In genomic region chr18:58863539-58864145, GRCh38 we compare ENCODE assay signal across 8 cellular contexts. TPM values are rescaled to one million over a fixed set of nuclear protein-coding genes. Genes with fewer than 3 reads are reported as not detected.
DNase-seq lines count a peak whose midpoint lies in the region; ATAC-seq and TF ChIP-seq lines count a peak whose summit lies in the region.

No MANE protein-coding gene starts in this region.

- intact Hi-C loops in adrenal gland (cut with DNase I) = no loop called here

- H3K4me3 ChIP-seq in AG09309 (ENCODE audit: control insufficient read depth, low read depth, low read length) (peak overlapping the region; percentile 43), adrenal gland (peak overlapping the region in 1 of 4 donors; percentile 61), right atrium auricular region (peak overlapping the region; percentile 45 to 58), rectal smooth muscle tissue (ENCODE audit: low read length) (peak overlapping the region; percentile 30)

- no peak overlapping the region for H3K9ac ChIP-seq in rectal smooth muscle tissue (ENCODE audit: low read length)

- ATAC-seq in GM19023 (IDR thresholded peaks at IDR 0.05; ENCODE audit: unreplicated experiment) (peak; percentile 47), GM19452 (IDR thresholded peaks at IDR 0.05; ENCODE audit: unreplicated experiment) (no peak)

- H3K36me3 ChIP-seq in adrenal gland (replicated peaks in 1 of 2) (peaks cover 0 to 16% of the 10 kb centered on the region in 2 donors), right atrium auricular region (peaks cover 11% of the 10 kb centered on the region), rectal smooth muscle tissue (ENCODE audit: control insufficient read depth, insufficient read depth, low read length) (no peaks in the 10 kb centered on the region)

- no peaks in the 10 kb centered on the region for H3K27me3 ChIP-seq in adrenal gland
- H3K27me3 ChIP-seq in right atrium auricular region = no peaks in the 10 kb centered on the region
- H3K27me3 ChIP-seq in rectal smooth muscle tissue (ENCODE audit: control insufficient read depth, insufficient read depth, low read length) = no peaks in the 10 kb centered on the region

- H3K9me3 ChIP-seq in adrenal gland (replicated peaks in 1 of 3) (no peaks in the 10 kb centered on the region), right atrium auricular region (no peaks in the 10 kb centered on the region)

- no peak for TF ChIP-seq CTCF in AG09309 (IDR thresholded peaks at IDR 0.05; ENCODE audit: control insufficient read depth, insufficient read depth, low read depth, low read length, missing control alignments)
- no peak for TF ChIP-seq CTCF in adrenal gland (IDR thresholded peaks at IDR 0.05)
- TF ChIP-seq CTCF in right atrium auricular region (IDR thresholded peaks at IDR 0.05) = no peak

- DNase-seq in AG09309 (ENCODE audit: low read depth) = no peak
- DNase-seq in NOMO-1 treated with dmso at 0.1 percent for 144 hours (lab: John Stamatoyannopoulos, UW; ENCODE audit: unreplicated experiment) = peak; percentile 14
- DNase-seq in adrenal gland = peak; percentile 20 to 67 (median 53)
- no peak for DNase-seq in right atrium auricular region (ENCODE audit: low spot score)
- DNase-seq in amniotic stem cell (lab: John Stamatoyannopoulos, UW) = no peak

- H3K4me1 ChIP-seq in adrenal gland (replicated peaks in 1 of 2) (peaks cover 5 to 51% of the 10 kb centered on the region in 2 donors), right atrium auricular region (peaks cover 0 to 84% of the 10 kb centered on the region in 2 donors), rectal smooth muscle tissue (ENCODE audit: control insufficient read depth, insufficient read depth, low read length) (peaks cover 42% of the 10 kb centered on the region)

- TF ChIP-seq POLR2A in adrenal gland (IDR thresholded peaks at IDR 0.05) = no peak

- H3K27ac ChIP-seq in adrenal gland = peak overlapping the region in 4 of 5 donors; percentile 75 to 97 (median 87)
- peak overlapping the region; percentile 96 to 98 for H3K27ac ChIP-seq in right atrium auricular region
- H3K27ac ChIP-seq in rectal smooth muscle tissue (ENCODE audit: low read depth, low read length) = peak overlapping the region; percentile 90

- WGBS in adrenal gland, 4 donors = 9 to 20% (median 9%) methylated on average over 1 to 71 of the region's 72 CpGs; no CpG with 5 or more reads in 1 of the 4 donors

RNA-seq across cellular contexts. Expression of gene ZNF532, which starts 1.0 kb away (rescaled TPM):
- 10 to 100 TPM; 14.8 to 34.8 (median 24.7) TPM for total RNA-seq in adrenal gland
- polyA plus RNA-seq in adrenal gland = 10 to 100 TPM; 11.6 to 17.3 (median 15.8) TPM
- total RNA-seq in right atrium auricular region = 10 to 100 TPM; 53.1 to 59.5 TPM

Comparison
In these comparisons a context has a peak if more than half of its experiments do, and no peak if none do; other contexts are left out.
1. DNase-seq: peak in NOMO-1 treated with dmso at 0.1 percent for 144 hours (single experiment) and adrenal gland (7 of 7); none in AG09309 (single experiment), right atrium auricular region (single experiment) and amniotic stem cell (single experiment).
2. Peak in every context shown above with its lines, with median percentiles within 50 percentile points of each other: H3K27ac ChIP-seq.